In genomic region chr3:6644070-6644929, GRCh38 we compare ENCODE assay signal across 13 cellular contexts.
DNase-seq lines count a peak whose midpoint lies in the region; ATAC-seq and TF ChIP-seq lines count a peak whose summit lies in the region.
"Had no signal": no experiment of that assay in that cellular context is flagged by ENCODE, and none has a peak within 500 bp of the region (broad histone marks: within the 10 kb centered on the region; RNA-seq: fewer than 3 reads in every experiment).

No MANE protein-coding gene starts in this region.

- no peak for TF ChIP-seq CTCF in foreskin fibroblast (IDR thresholded peaks at IDR 0.05; ENCODE audit: low read depth, low read length)

- ATAC-seq in GM18861 (IDR thresholded peaks at IDR 0.05; ENCODE audit: unreplicated experiment) (peak; percentile 36), HG03039 (IDR thresholded peaks at IDR 0.05; ENCODE audit: unreplicated experiment) (peak; percentile 58), GM19035 (IDR thresholded peaks at IDR 0.05; ENCODE audit: unreplicated experiment) (no peak)
- ATAC-seq: heart left ventricle, upper lobe of right lung had no signal

- DNase-seq in CMK (ENCODE audit: low read depth) = peak; percentile 12
- DNase-seq in NCI-H69 (lab: John Stamatoyannopoulos, UW) = peak; percentile 52
- DNase-seq in NCI-H1092 (lab: John Stamatoyannopoulos, UW) = no peak
- no peak for DNase-seq in T1000 (lab: John Stamatoyannopoulos, UW)
- DNase-seq in foreskin fibroblast = no peak
- DNase-seq: activated naive CD4-positive, alpha-beta T cell treated with Interleukin-2 at 50 U/mL for 16 hours; kidney glomerular epithelial cell; NCI-H345; upper lobe of right lung had no signal

- no peak overlapping the region for H3K4me3 ChIP-seq in foreskin fibroblast (ENCODE audit: low read depth in 1 of 2, low read length in 2 of 2)
- H3K4me3 ChIP-seq: heart left ventricle, upper lobe of right lung had no signal

Comparison
In these comparisons a context has a peak if more than half of its experiments do, and no peak if none do; other contexts are left out.
1. DNase-seq: peak in CMK (single experiment) and NCI-H69 (single experiment); none in NCI-H1092 (single experiment), T1000 (single experiment) and foreskin fibroblast (0 of 2).